ENCODE assay signal across 18 cellular contexts in the genomic region with DNA sequence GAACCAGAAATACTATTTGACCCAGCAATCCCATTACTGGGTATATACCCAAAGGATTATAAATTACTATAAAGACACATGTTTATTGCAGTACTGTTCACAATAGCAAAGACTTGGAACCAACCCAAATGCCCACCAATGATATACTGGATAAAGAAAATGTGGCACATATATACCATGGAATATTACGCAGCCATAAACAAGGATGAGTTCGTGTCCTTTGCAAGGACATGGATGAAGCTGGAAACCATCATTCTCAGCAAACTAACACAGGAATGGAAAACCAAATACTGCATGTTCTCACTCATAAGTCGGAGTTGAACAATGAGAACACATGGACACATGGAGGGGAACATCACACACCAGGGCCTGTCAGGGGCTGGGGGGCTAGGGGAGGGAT. TPM values are rescaled to one million over a fixed set of nuclear protein-coding genes. Genes with fewer than 3 reads are reported as not detected.
"Had no signal": no experiment of that assay in that cellular context is flagged by ENCODE, and none has a peak within 500 bp of the region (broad histone marks: within the 10 kb centered on the region; RNA-seq: fewer than 3 reads in every experiment).

No MANE protein-coding gene starts in this region.

RNA-seq across cellular contexts. Expression of gene DNASE2B, which starts 50.4 kb away (rescaled TPM):
- total RNA-seq: activated naive CD4-positive, alpha-beta T cell treated with anti-CD3 and anti-CD28 coated beads for 36 hours; activated naive CD4-positive, alpha-beta T cell treated with anti-CD3 and anti-CD28 coated beads, Interleukin-2, amount 50 U/mL, for 72 hours; activated naive CD8-positive, alpha-beta T cell treated with anti-CD3 and anti-CD28 coated beads for 36 hours; activated naive CD8-positive, alpha-beta T cell treated with anti-CD3 and anti-CD28 coated beads, Interleukin-2, amount 10 ng/mL, durations not matched to agents 7 days and 5 days; activated T-cell treated with anti-CD3 and anti-CD28 coated beads, Interleukin-2, amount 50 U/mL, for 4 hours; activated T-cell treated with anti-CD3 and anti-CD28 coated beads, Interleukin-2, amount 50 U/mL, for 72 hours; activated T-helper 1 cell treated with anti-CD3 and anti-CD28 coated beads, Interleukin-12 subunit alpha, Interleukin-12 subunit beta, Interleukin-2, Interleukin-4 antibody, amounts not matched to agents 30 ng/mL and 10 ng/mL and 1 ng/mL, durations not matched to agents 14 hours and 24 hours and 36 hours; activated T-helper 17 cell treated with anti-CD3 and anti-CD28 coated beads, Interleukin-2, amount 50 U/mL, for 72 hours; activated T-helper 2 cell treated with anti-CD3 and anti-CD28 coated beads, Interferon-gamma antibody, Interleukin-2, Interleukin-4, amounts not matched to agents 10 μg/mL and 5 μg/mL and 100 μg/mL, durations not matched to agents 14 hours and 24 hours and 36 hours; aorta; ascending aorta; astrocyte; body of pancreas; bronchial epithelial cell; cardiac muscle cell; cardiac septum; cerebellum; chondrocyte had no signal
- polyA plus RNA-seq: cardiac muscle cell had no signal

RNA-seq across cellular contexts. Expression of gene SPATA1, which starts 57.5 kb away (rescaled TPM):
- total RNA-seq: ascending aorta had no signal
